Comparison of ENCODE assay signal across 15 cellular contexts in genomic region chr2:70098032-70098431, GRCh38. TPM values are rescaled to one million over a fixed set of nuclear protein-coding genes. Genes with fewer than 3 reads are reported as not detected.
DNase-seq lines count a peak whose midpoint lies in the region; ATAC-seq and TF ChIP-seq lines count a peak whose summit lies in the region.
"Had no signal": no experiment of that assay in that cellular context is flagged by ENCODE, and none has a peak within 500 bp of the region (broad histone marks: within the 10 kb centered on the region; RNA-seq: fewer than 3 reads in every experiment).

No MANE protein-coding gene starts in this region.

- H3K27ac ChIP-seq in CD4-positive, alpha-beta memory T cell (ENCODE audit: low read depth, low read length) = no peak overlapping the region
- H3K27ac ChIP-seq in IMR-90 (ENCODE audit: insufficient read depth, low read length) (no peak overlapping the region), left ventricle myocardium inferior (replicated peaks) (no peak overlapping the region)
- H3K27ac ChIP-seq: KMS-11, PC-9 had no signal

- no peaks in the 10 kb centered on the region for H3K36me3 ChIP-seq in CD4-positive, alpha-beta memory T cell (ENCODE audit: insufficient read depth, low read length)
- H3K36me3 ChIP-seq in IMR-90 (ENCODE audit: control insufficient read depth, insufficient read depth, low read length) = no peaks in the 10 kb centered on the region
- H3K36me3 ChIP-seq in left ventricle myocardium inferior = no peaks in the 10 kb centered on the region
- H3K36me3 ChIP-seq: MG63 had no signal

- no peak overlapping the region for H3K23ac ChIP-seq in IMR-90 (ENCODE audit: low read depth, low read length)

- in situ Hi-C loops in IMR-90 (cut with MboI; ENCODE audit: low sequenced_read_pairs) = no loop called here

- H2AFZ ChIP-seq in IMR-90 (replicated peaks; ENCODE audit: low read length, poor library complexity) = no peak overlapping the region
- H2AFZ ChIP-seq: PC-9 had no signal

- no peaks in the 10 kb centered on the region for H3K27me3 ChIP-seq in CD4-positive, alpha-beta memory T cell (ENCODE audit: insufficient read depth, low read length)
- H3K27me3 ChIP-seq in IMR-90 (ENCODE audit: control insufficient read depth, insufficient read depth, low read length) (no peaks in the 10 kb centered on the region), left ventricle myocardium inferior (ENCODE audit: low read depth) (no peaks in the 10 kb centered on the region)
- H3K27me3 ChIP-seq: MG63 had no signal

- H4K20me1 ChIP-seq in IMR-90 (ENCODE audit: insufficient read depth, low read length) = no peaks in the 10 kb centered on the region

- H3K27me3 Mint-ChIP-seq in CD4-positive, alpha-beta memory T cell = no peaks in the 10 kb centered on the region
- no peaks in the 10 kb centered on the region for H3K27me3 Mint-ChIP-seq in activated naive CD8-positive, alpha-beta T cell treated with anti-CD3 and anti-CD28 coated beads for 36 hours
- H3K27me3 Mint-ChIP-seq in naive thymus-derived CD8-positive, alpha-beta T cell = no peaks in the 10 kb centered on the region

- peaks cover 10% of the 10 kb centered on the region for H3K9me1 ChIP-seq in IMR-90 (ENCODE audit: insufficient read depth, low read length)

- H2BK120ac ChIP-seq in IMR-90 (ENCODE audit: low read depth, low read length) = no peak overlapping the region

- H3K9me3 ChIP-seq in CD4-positive, alpha-beta memory T cell (ENCODE audit: control insufficient read depth in 1 of 2, low read length in 2 of 2) = no peaks in the 10 kb centered on the region
- no peaks in the 10 kb centered on the region for H3K9me3 ChIP-seq in IMR-90 (ENCODE audit: control insufficient read depth, insufficient read depth, low read length)
- H3K9me3 ChIP-seq in left ventricle myocardium inferior (replicated peaks) = no peaks in the 10 kb centered on the region
- H3K9me3 ChIP-seq: MG63 had no signal

- no peak overlapping the region for H2BK5ac ChIP-seq in IMR-90 (ENCODE audit: low read depth, low read length, poor library complexity, severe bottlenecking)

- peaks cover 4 to 20% of the 10 kb centered on the region in 2 experiments; a peak in 2 of 4 replicates for H3K79me1 ChIP-seq in IMR-90 (ENCODE audit: low read depth in 1 of 2, low read length in 2 of 2)

- H4K5ac ChIP-seq in IMR-90 (ENCODE audit: low read depth, low read length) = no peak overlapping the region

- peaks cover 0 to 5% of the 10 kb centered on the region in 2 donors for H3K36me3 Mint-ChIP-seq in CD4-positive, alpha-beta memory T cell
- peaks cover 6% of the 10 kb centered on the region for H3K36me3 Mint-ChIP-seq in activated naive CD8-positive, alpha-beta T cell treated with anti-CD3 and anti-CD28 coated beads for 36 hours
- H3K36me3 Mint-ChIP-seq in naive thymus-derived CD8-positive, alpha-beta T cell = no peaks in the 10 kb centered on the region

- no peak overlapping the region for H3K14ac ChIP-seq in IMR-90 (replicated peaks; ENCODE audit: low read depth, low read length)

- no TSS peak for BruUV-seq in IMR-90 (replicated peaks; lab: Mats Ljungman, UMichigan)

- H2AK9ac ChIP-seq in IMR-90 (replicated peaks; ENCODE audit: low read depth, low read length, poor library complexity) = no peak overlapping the region

- H4K91ac ChIP-seq in IMR-90 (ENCODE audit: insufficient read depth, low read depth, low read length) = no peak overlapping the region

- no peak overlapping the region for H2BK20ac ChIP-seq in IMR-90 (ENCODE audit: low read depth, low read length)

- WGBS in IMR-90 (ENCODE audit: extremely low coverage in 2 of 2, insufficient read length in 1 of 2), 2 experiments = no CpG with 5 or more reads among the region's 4 CpGs

- H2BK15ac ChIP-seq in IMR-90 (ENCODE audit: low read depth, low read length) = no peak overlapping the region

- no peak overlapping the region for H3K4me3 Mint-ChIP-seq in CD4-positive, alpha-beta memory T cell
- no peak overlapping the region for H3K4me3 Mint-ChIP-seq in activated naive CD8-positive, alpha-beta T cell treated with anti-CD3 and anti-CD28 coated beads for 36 hours
- H3K4me3 Mint-ChIP-seq in naive thymus-derived CD8-positive, alpha-beta T cell = no peak overlapping the region
- H3K4me3 Mint-ChIP-seq: H9 had no signal

- TF ChIP-seq CTCF in IMR-90 (conservative IDR thresholded peaks at IDR 0.05; ENCODE audit: low read depth, low read length) (no peak), left ventricle myocardium inferior (IDR thresholded peaks at IDR 0.05; ENCODE audit: borderline replicate concordance) (no peak)

- peaks cover 30% of the 10 kb centered on the region for H3K4me1 ChIP-seq in CD4-positive, alpha-beta memory T cell (ENCODE audit: insufficient read depth, low read length)
- H3K4me1 ChIP-seq in IMR-90 (ENCODE audit: control insufficient read depth, insufficient read depth, low read length) = peaks cover 12% of the 10 kb centered on the region
- peaks cover 17% of the 10 kb centered on the region for H3K4me1 ChIP-seq in left ventricle myocardium inferior

- no peak overlapping the region for H3K4me3 ChIP-seq in CD4-positive, alpha-beta memory T cell (ENCODE audit: low read length in 2 of 2)
- H3K4me3 ChIP-seq in IMR-90 (ENCODE audit: insufficient read depth, low read depth, low read length) (no peak overlapping the region), left ventricle myocardium inferior (no peak overlapping the region)
- H3K4me3 ChIP-seq: MG63, PC-9 had no signal

- H3K4ac ChIP-seq in IMR-90 (ENCODE audit: low read depth, low read length) = no peak overlapping the region

- H3K27ac Mint-ChIP-seq in CD4-positive, alpha-beta memory T cell = peak overlapping the region in 5 of 7 donors; percentile 4 to 85 (median 27)
- H3K27ac Mint-ChIP-seq in activated naive CD8-positive, alpha-beta T cell treated with anti-CD3 and anti-CD28 coated beads for 36 hours = peak overlapping the region; percentile 60
- peak overlapping the region in 7 of 10 donors; percentile 58 to 79 (median 76) for H3K27ac Mint-ChIP-seq in naive thymus-derived CD8-positive, alpha-beta T cell
- H3K27ac Mint-ChIP-seq: H9 had no signal

- ATAC-seq in IMR-90 (ENCODE audit: low read depth) (no peak), HG02759 (IDR thresholded peaks at IDR 0.05; ENCODE audit: unreplicated experiment) (no peak)
- ATAC-seq in naive thymus-derived CD8-positive, alpha-beta T cell = no peak

- no peak overlapping the region for H3K9ac ChIP-seq in IMR-90 (ENCODE audit: low read depth, low read length)
- H3K9ac ChIP-seq: KMS-11 had no signal

- H3K4me1 Mint-ChIP-seq in CD4-positive, alpha-beta memory T cell = peaks cover 21 to 39% (median 28%) of the 10 kb centered on the region in 4 donors
- H3K4me1 Mint-ChIP-seq in activated naive CD8-positive, alpha-beta T cell treated with anti-CD3 and anti-CD28 coated beads for 36 hours = peaks cover 37% of the 10 kb centered on the region
- H3K4me1 Mint-ChIP-seq in naive thymus-derived CD8-positive, alpha-beta T cell = peaks cover 20 to 40% (median 36%) of the 10 kb centered on the region in 4 donors

- H3K4me2 ChIP-seq in IMR-90 (ENCODE audit: low read depth, low read length) = no peak overlapping the region
- H3K4me2 ChIP-seq: KMS-11, PC-9 had no signal

- dilution Hi-C loops in IMR-90 (cut with HindIII; ENCODE audit: low sequenced_read_pairs, unreplicated experiment) = no loop called here

- peaks cover 0 to 1% (median 0%) of the 10 kb centered on the region in 8 donors for H3K9me3 Mint-ChIP-seq in CD4-positive, alpha-beta memory T cell
- peaks cover 3% of the 10 kb centered on the region for H3K9me3 Mint-ChIP-seq in activated naive CD8-positive, alpha-beta T cell treated with anti-CD3 and anti-CD28 coated beads for 36 hours
- H3K9me3 Mint-ChIP-seq in naive thymus-derived CD8-positive, alpha-beta T cell = no peaks in the 10 kb centered on the region
- H3K9me3 Mint-ChIP-seq: H9 had no signal

- H2AK5ac ChIP-seq in IMR-90 (ENCODE audit: low read depth, low read length) = no peak overlapping the region

- CTCF ChIA-PET in CD4-positive, alpha-beta memory T cell (lab: Charles Lee; ENCODE audit: partially characterized antibody) = no interaction called here
- CTCF ChIA-PET in IMR-90 (lab: Yijun Ruan, JAX) = no interaction called here

- no peak overlapping the region for H4K8ac ChIP-seq in IMR-90 (ENCODE audit: low read depth in 2 of 2, low read length in 2 of 2)

- intact Hi-C loops in CD4-positive, alpha-beta memory T cell (cut with micrococcal nuclease) = no loop called here
- intact Hi-C loops in IMR-90 (cut with micrococcal nuclease) = no loop called here
- intact Hi-C loops in left ventricle myocardium inferior (cut with micrococcal nuclease) = no loop called here

- POLR2A ChIA-PET in CD4-positive, alpha-beta memory T cell (lab: Charles Lee; ENCODE audit: partially characterized antibody) = interaction anchor here (1.5 kb wide), 1 partner anchor 10 kb away, joined by 6 read pairs; no protein-coding TSS in a partner anchor
- POLR2A ChIA-PET in IMR-90 (lab: Charles Lee; ENCODE audit: unreplicated experiment) = no interaction called here
- POLR2A ChIA-PET in naive thymus-derived CD8-positive, alpha-beta T cell (lab: Charles Lee) = interaction anchor here (0.7 kb wide), 2 partner anchors 18 to 182 kb away, joined by 3 read pairs; no protein-coding TSS in a partner anchor

- no peak overlapping the region for H3K56ac ChIP-seq in IMR-90 (ENCODE audit: extremely low read depth, insufficient read depth, low read length)

- TF ChIP-seq POLR2A in IMR-90 (IDR thresholded peaks at IDR 0.05; ENCODE audit: low read depth, low read length) = no peak

- DNase-seq in CD4-positive, alpha-beta memory T cell = no peak
- DNase-seq in IMR-90 = no peak
- no peak for DNase-seq in activated naive CD8-positive, alpha-beta T cell treated with anti-CD3 and anti-CD28 coated beads for 36 hours
- DNase-seq in naive thymus-derived CD8-positive, alpha-beta T cell = no peak
- no peak for DNase-seq in left ventricle myocardium inferior
- no peak for DNase-seq in NCI-H1092 (lab: John Stamatoyannopoulos, UW)
- DNase-seq: DMS153, H9, MG63, NCI-H1105, NCI-H1694 treated with DMSO at 0.1 percent for 48 hours, NCI-H748 treated with DMSO at 0.1 percent for 48 hours, PC-9 had no signal

- no peak for TF ChIP-seq RAD21 in IMR-90 (IDR thresholded peaks at IDR 0.05; ENCODE audit: low read length)

- no peak overlapping the region for H3K18ac ChIP-seq in IMR-90 (ENCODE audit: low read depth, low read length)

TF ChIP-seq in IMR-90, 13 proteins besides CTCF, POLR2A, EP300 and RAD21 (continues in another document):
- TF ChIP-seq CEBPB (IDR thresholded peaks at IDR 0.05; ENCODE audit: low read depth, low read length) = peak; percentile 28

RNA-seq across cellular contexts. Expression of gene PCBP1, which starts 10.8 kb away (rescaled TPM):
- 100 to 1,000 TPM; 372 to 383 TPM for total RNA-seq in CD4-positive, alpha-beta memory T cell
- 100 to 1,000 TPM; 116 to 153 TPM for polyA plus RNA-seq in CD4-positive, alpha-beta memory T cell
- total RNA-seq in IMR-90 (2012; rRNA removed) (33.6 and 33.7 TPM in 2 replicates), left ventricle myocardium inferior (205 TPM)
- 166 and 171 TPM in 2 replicates for polyA plus RNA-seq in IMR-90 (2012; rRNA removed)
- polyA plus RNA-seq in IMR-90 (2012; cell fraction: cytosol; rRNA removed) = 110 and 170 TPM in 2 replicates
- 68.9 and 69.8 TPM in 2 replicates for polyA plus RNA-seq in IMR-90 (2012; cell fraction: nucleus; rRNA removed; ENCODE audit: low replicate concordance)
- total RNA-seq in activated naive CD8-positive, alpha-beta T cell treated with anti-CD3 and anti-CD28 coated beads for 36 hours = 100 to 1,000 TPM; 449 to 455 TPM
- 100 to 1,000 TPM; 386 to 393 TPM for total RNA-seq in naive thymus-derived CD8-positive, alpha-beta T cell
- polyA plus RNA-seq in naive thymus-derived CD8-positive, alpha-beta T cell = 100 to 1,000 TPM; 159 to 218 (median 195) TPM
